Comparison of ENCODE assay signal across 9 cellular contexts in the genomic region with DNA sequence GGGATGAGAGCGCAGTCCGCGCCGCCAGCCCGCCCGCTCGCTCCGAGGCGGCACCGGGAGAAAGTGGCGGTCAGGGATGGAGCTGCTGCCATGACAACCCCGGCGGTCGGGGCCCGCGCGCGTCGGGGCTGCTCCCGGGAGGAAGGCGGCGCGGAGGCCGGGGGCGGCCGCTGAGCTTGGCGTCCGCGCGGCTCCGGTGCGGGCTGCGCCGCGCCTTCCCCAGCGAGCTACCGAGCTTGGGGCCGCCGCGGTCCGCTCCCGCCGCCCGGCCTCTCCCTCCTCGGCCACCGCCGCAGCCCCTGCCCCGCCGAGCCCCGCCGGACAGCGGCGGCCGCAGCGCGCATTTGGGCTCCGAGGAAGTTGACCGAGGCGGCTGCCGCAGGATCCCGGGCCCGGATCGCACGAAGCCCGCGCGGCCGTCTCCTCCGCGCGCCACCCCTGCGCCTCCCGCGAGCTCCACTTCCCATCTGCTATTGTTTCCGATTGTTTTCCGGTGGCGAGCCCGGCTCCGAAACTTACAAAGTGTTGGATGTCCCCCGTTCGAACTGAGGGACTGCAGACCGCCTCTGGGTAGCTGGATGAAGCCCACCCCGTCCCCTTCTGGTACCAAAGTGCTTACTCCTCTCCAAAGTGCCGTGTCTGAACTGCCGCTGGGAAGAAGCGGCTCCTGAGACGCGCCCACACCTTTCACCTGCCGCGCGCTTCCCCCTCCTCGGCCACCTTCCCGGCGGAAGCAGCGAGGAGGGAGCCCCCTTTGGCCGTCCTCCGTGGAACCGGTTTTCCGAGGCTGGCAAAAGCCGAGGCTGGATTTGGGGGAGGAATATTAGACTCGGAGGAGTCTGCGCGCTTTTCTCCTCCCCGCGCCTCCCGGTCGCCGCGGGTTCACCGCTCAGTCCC.
DNase-seq lines count a peak whose midpoint lies in the region; ATAC-seq lines count a peak whose summit lies in the region.
"Had no signal": no experiment of that assay in that cellular context is flagged by ENCODE, and none has a peak within 500 bp of the region (broad histone marks: within the 10 kb centered on the region; RNA-seq: fewer than 3 reads in every experiment).

No MANE protein-coding gene starts in this region.

- DNase-seq in Right ventricle myocardium inferior (ENCODE audit: missing footprints) (no peak), cardiac septum (ENCODE audit: low spot score) (no peak), cerebellum (ENCODE audit: low spot score) (peak; percentile 54), left kidney (ENCODE audit: low read depth, low spot score) (peak; percentile 79)
- DNase-seq in activated naive CD4-positive, alpha-beta T cell (lab: John Stamatoyannopoulos, UW) = no peak
- DNase-seq in activated naive CD4-positive, alpha-beta T cell treated with Interleukin-2 at 50 U/mL for 16 hours = no peak
- DNase-seq: DND-41 had no signal

- ATAC-seq in Right ventricle myocardium inferior (peak; percentile 26), GM18519 (IDR thresholded peaks at IDR 0.05; ENCODE audit: low FRiP score, unreplicated experiment) (no peak), HG03439 (IDR thresholded peaks at IDR 0.05; ENCODE audit: unreplicated experiment) (no peak)

- intact Hi-C loops in Right ventricle myocardium inferior (cut with DNase I) (no loop called here), cardiac septum (cut with DNase I) (loop anchor here (5.0 kb wide), 1 partner anchor 217 kb away; no protein-coding TSS in a partner anchor)

Comparison
In these comparisons a context has a peak if more than half of its experiments do, and no peak if none do; other contexts are left out.
1. DNase-seq: peak in cerebellum (single experiment) and left kidney (single experiment); none in Right ventricle myocardium inferior (single experiment), cardiac septum (single experiment), activated naive CD4-positive, alpha-beta T cell (0 of 4) and activated naive CD4-positive, alpha-beta T cell treated with Interleukin-2 at 50 U/mL for 16 hours (single experiment).